9 cellular contexts compared by ENCODE assay signal in the genomic region with DNA sequence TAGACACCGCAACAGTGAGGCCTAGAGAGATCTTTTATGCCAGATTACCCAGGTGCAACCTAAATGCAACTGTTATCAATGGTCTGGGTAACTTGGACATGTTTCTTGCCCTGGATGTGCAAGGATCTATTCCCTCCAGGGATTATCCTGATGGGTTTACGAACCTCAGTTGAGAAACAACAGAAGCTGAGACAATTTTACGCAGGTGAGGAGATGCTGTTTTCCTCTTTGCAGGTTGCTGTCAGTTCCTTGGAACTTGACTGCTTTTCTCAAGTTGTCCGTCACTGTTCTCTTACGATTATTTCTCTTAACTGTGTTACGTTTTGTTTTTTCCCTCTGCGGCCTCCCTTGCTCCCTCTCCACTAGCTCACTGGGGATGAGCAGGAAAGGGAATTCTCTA. TPM values are rescaled to one million over a fixed set of nuclear protein-coding genes. Genes with fewer than 3 reads are reported as not detected.
DNase-seq lines count a peak whose midpoint lies in the region; ATAC-seq, FAIRE-seq and TF ChIP-seq lines count a peak whose summit lies in the region.
"Had no signal": no experiment of that assay in that cellular context is flagged by ENCODE, and none has a peak within 500 bp of the region (broad histone marks: within the 10 kb centered on the region; RNA-seq: fewer than 3 reads in every experiment).

No MANE protein-coding gene starts in this region.

- peak overlapping the region; percentile 73 for H3K27ac Mint-ChIP-seq in neural crest cell (ENCODE audit: unreplicated experiment)

- no peak for ATAC-seq in GM19035 (IDR thresholded peaks at IDR 0.05; ENCODE audit: unreplicated experiment)

- peaks cover 9% of the 10 kb centered on the region; the same call in 1 of the 2 replicates for H3K79me1 ChIP-seq in H1 (ENCODE audit: low read depth, low read length)

- no peaks in the 10 kb centered on the region for H3K27me3 Mint-ChIP-seq in neural crest cell (ENCODE audit: low read depth)

- no peak overlapping the region for H2BK120ac ChIP-seq in H1 (replicated peaks; ENCODE audit: low read depth, low read length)

- peaks cover 56% of the 10 kb centered on the region for H4K20me1 ChIP-seq in BLaER1
- H4K20me1 ChIP-seq in MM.1S (ENCODE audit: insufficient read depth, low read length) = 0 out of 2 replicates have a peak, but pooled peaks cover 4% of the 10 kb centered on the region
- peaks cover 2 to 11% of the 10 kb centered on the region in 2 experiments for H4K20me1 ChIP-seq in H1 (replicated peaks in 1 of 2; ENCODE audit: control insufficient read depth in 1 of 2, insufficient read depth in 2 of 2, low read length in 2 of 2)

- H4K5ac ChIP-seq in H1 (ENCODE audit: insufficient read length, low read depth, low read length) = no peak overlapping the region

- peaks cover 59% of the 10 kb centered on the region for H3K4me1 ChIP-seq in BLaER1
- peaks cover 38% of the 10 kb centered on the region for H3K4me1 ChIP-seq in MM.1S (ENCODE audit: low read length)
- peaks cover 1 to 11% (median 5%) of the 10 kb centered on the region in 4 experiments; a peak in 5 of 7 replicates for H3K4me1 ChIP-seq in H1 (replicated peaks in 1 of 4; ENCODE audit: control insufficient read depth in 3 of 4, insufficient read depth in 4 of 4, low read length in 3 of 4)

- TF ChIP-seq EP300 in H1 (IDR thresholded peaks at IDR 0.05; ENCODE audit: borderline replicate concordance in 1 of 2, low read depth in 2 of 2, low read length in 2 of 2) = no peak

- H3K9me3 Mint-ChIP-seq in neural crest cell = no peaks in the 10 kb centered on the region

- CTCF ChIA-PET in H1 (lab: Charles Lee; ENCODE audit: partially characterized antibody) = interaction anchor here (0.6 to 1.2 kb wide), 3 partner anchors 10 to 251 kb away, joined by 3 read pairs; no protein-coding TSS in a partner anchor

- H3K23ac ChIP-seq in H1 (ENCODE audit: insufficient read length) = no peak overlapping the region

- no peaks in the 10 kb centered on the region for H3K9me2 ChIP-seq in MM.1S (replicated peaks; ENCODE audit: insufficient read depth, low read length)

- TF ChIP-seq CTCF in MM.1S (IDR thresholded peaks at IDR 0.05; ENCODE audit: low read length) (no peak), H1 (IDR thresholded peaks at IDR 0.05; ENCODE audit: control extremely low read depth in 1 of 3, insufficient read depth in 1 of 3, low read depth in 1 of 3, low read length in 3 of 3) (no peak), neural crest cell (conservative IDR thresholded peaks at IDR 0.05) (no peak)

- peaks cover 9% of the 10 kb centered on the region for H3K36me3 Mint-ChIP-seq in neural crest cell (ENCODE audit: low read depth)

- H3K36me3 ChIP-seq in BLaER1 = peaks cover 19% of the 10 kb centered on the region
- 0 out of 2 replicates have a peak, but pooled peaks cover 9% of the 10 kb centered on the region for H3K36me3 ChIP-seq in MM.1S (replicated peaks; ENCODE audit: insufficient read depth, low read length)
- H3K36me3 ChIP-seq in H1 (ENCODE audit: control insufficient read depth in 2 of 4, insufficient read depth in 4 of 4, low read length in 3 of 4) = peaks cover 0 to 21% (median 2%) of the 10 kb centered on the region in 4 experiments; a peak in 3 of 8 replicates

- H2BK5ac ChIP-seq in H1 (ENCODE audit: low read depth, low read length) = no peak overlapping the region

- H3K4me3 ChIP-seq in BLaER1 (peak overlapping the region; percentile 99), MM.1S (ENCODE audit: low read length) (peak overlapping the region; percentile 83), H1 (ENCODE audit: extremely low read depth in 1 of 4, insufficient read depth in 2 of 4, low read depth in 3 of 4, low read length in 4 of 4) (peak overlapping the region; percentile 67 to 84 (median 74))

- no peak overlapping the region for H2BK12ac ChIP-seq in H1 (ENCODE audit: low read depth, low read length)

- no peak overlapping the region for H3K4ac ChIP-seq in H1 (replicated peaks; ENCODE audit: insufficient read length, low read depth, low read length)

- peak overlapping the region; percentile 97; the same call in 1 of the 2 replicates for H4K8ac ChIP-seq in H1 (ENCODE audit: extremely low read depth, insufficient read depth, low read length)

- no peak for DNase-seq in MM.1S
- DNase-seq in H1 (ENCODE audit: low read depth in 1 of 2, low spot score in 2 of 2) = no peak
- DNase-seq in neural crest cell (ENCODE audit: low read depth, low spot score) = no peak
- no peak for DNase-seq in NCI-H1105 treated with DMSO at 0.1 percent for 48 hours (lab: John Stamatoyannopoulos, UW)
- DNase-seq in GOT3 (lab: John Stamatoyannopoulos, UW) = no peak
- no peak for DNase-seq in NCI-H2081 (lab: John Stamatoyannopoulos, UW)
- DNase-seq: effector CD8-positive, alpha-beta T cell had no signal

- POLR2A ChIA-PET in H1 (lab: Charles Lee; ENCODE audit: partially characterized antibody) = interaction anchor here (0.8 to 3.4 kb wide), 17 partner anchors 10 to 315 kb away, joined by 3 to 53 read pairs (median 4); partner anchors contain the start of genes H2AZ2 and TBRG4

- H3K18ac ChIP-seq in H1 (ENCODE audit: extremely low read depth, low read length) = no peak overlapping the region

- no peak overlapping the region for H2AK5ac ChIP-seq in H1 (ENCODE audit: low read depth, low read length)

- no peak overlapping the region for H4K91ac ChIP-seq in H1 (replicated peaks; ENCODE audit: insufficient read length, low read length)

- H3K4me1 Mint-ChIP-seq in neural crest cell = peaks cover 58% of the 10 kb centered on the region

- H2BK20ac ChIP-seq in H1 (ENCODE audit: low read length) = no peak overlapping the region

- H3K27me3 ChIP-seq in BLaER1 (no peaks in the 10 kb centered on the region), MM.1S (replicated peaks; ENCODE audit: insufficient read depth, low read length) (no peaks in the 10 kb centered on the region), H1 (replicated peaks in 1 of 4; ENCODE audit: control insufficient read depth in 3 of 4, extremely low read depth in 1 of 4, insufficient read depth in 3 of 4, low read length in 3 of 4) (no peaks in the 10 kb centered on the region)

- H3K4me2 ChIP-seq in BLaER1 (peak overlapping the region; percentile 88), MM.1S (ENCODE audit: low read depth, low read length) (peak overlapping the region; percentile 88), H1 (ENCODE audit: insufficient read depth in 1 of 2, low read depth in 2 of 2, low read length in 2 of 2) (peak overlapping the region; percentile 91 to 98)

- H2AFZ ChIP-seq in MM.1S (ENCODE audit: low read length) = no peak overlapping the region
- no peak overlapping the region for H2AFZ ChIP-seq in H1 (ENCODE audit: low read length)

- peak overlapping the region; percentile 90 for H3K4me3 Mint-ChIP-seq in neural crest cell

- no peak for FAIRE-seq in H1 (lab: Jason Lieb, UNC)

- H3K79me2 ChIP-seq in MM.1S (ENCODE audit: low read length) = peaks cover 57% of the 10 kb centered on the region
- peaks cover 15 to 54% of the 10 kb centered on the region in 2 experiments for H3K79me2 ChIP-seq in H1 (ENCODE audit: control insufficient read depth in 1 of 2, insufficient read depth in 2 of 2, low read length in 2 of 2)

- H3K23me2 ChIP-seq in H1 (ENCODE audit: low read depth, low read length) = peaks cover 5% of the 10 kb centered on the region; the same call in 1 of the 2 replicates

- H3K9ac ChIP-seq in BLaER1 = peak overlapping the region; percentile 98
- H3K9ac ChIP-seq in MM.1S (ENCODE audit: low read length) = no peak overlapping the region
- peak overlapping the region; percentile 81 to 93 (median 88); a peak in 6 of 7 replicates for H3K9ac ChIP-seq in H1 (replicated peaks in 1 of 4; ENCODE audit: extremely low read depth in 1 of 4, low read depth in 3 of 4, low read length in 3 of 4)

- H3K27ac ChIP-seq in BLaER1 = peak overlapping the region; percentile 98
- H3K27ac ChIP-seq in MM.1S (ENCODE audit: low read length) = no peak overlapping the region
- no peak overlapping the region for H3K27ac ChIP-seq in H1 (ENCODE audit: low read depth, low read length)

- peaks cover 20% of the 10 kb centered on the region for H3F3A ChIP-seq in MM.1S (ENCODE audit: insufficient read depth, low read length)

- WGBS in H1 (ENCODE audit: extremely low coverage in 1 of 2, insufficient coverage in 1 of 2, insufficient read length in 1 of 2, insufficient replicate concordance in 2 of 2, low coverage in 1 of 2, low lambda C conversion rate in 2 of 2, missing lambda C conversion rate in 1 of 2), 2 experiments = 78% methylated on average over 7 of the region's 7 CpGs; no CpG with 5 or more reads in 1 of the 2 experiments

- no peaks in the 10 kb centered on the region for H3K9me3 ChIP-seq in BLaER1
- no peaks in the 10 kb centered on the region for H3K9me3 ChIP-seq in MM.1S (replicated peaks; ENCODE audit: insufficient read depth, low read length)
- H3K9me3 ChIP-seq in H1 (ENCODE audit: insufficient read depth in 2 of 2, low read depth in 1 of 2, low read length in 1 of 2) = no peaks in the 10 kb centered on the region

- H2BK15ac ChIP-seq in H1 (ENCODE audit: low read length) = no peak overlapping the region

- no peak overlapping the region for H3K56ac ChIP-seq in H1 (replicated peaks; ENCODE audit: insufficient read length, low read depth, low read length)

- TF ChIP-seq POLR2A in H1 (IDR thresholded peaks at IDR 0.05; ENCODE audit: control extremely low read depth in 1 of 2, low read depth in 2 of 2, low read length in 2 of 2) = 0 out of 3 replicates have a peak, but pooled peaks of 1 of the 2 experiments have one; percentile 4

- TF ChIP-seq RAD21 in H1 (IDR thresholded peaks at IDR 0.05 in 1 of 2, conservative IDR thresholded peaks at IDR 0.05 in 1 of 2; ENCODE audit: low read depth in 2 of 2, low read length in 2 of 2) = no peak

- H3K14ac ChIP-seq in H1 (ENCODE audit: insufficient read length) = no peak overlapping the region

RNA-seq across cellular contexts. Expression of gene PURB, which starts 1.4 kb away (rescaled TPM):
- total RNA-seq in H1 (2021; fragmentation: NEBNext Ultra II Directional; extraction: Animal tissue kit (Norgen Biotek cat#: 25700)) = 21.9 and 22.7 TPM in 2 replicates
- polyA plus RNA-seq in H1 (2011; rRNA removed) = 3.0 and 3.3 TPM in 2 replicates
- 4.7 TPM for polyA plus RNA-seq in H1 (2011; cell fraction: cytosol; rRNA removed)
- polyA plus RNA-seq in H1 (2011; cell fraction: nucleus; rRNA removed) = 3.6 TPM
- polyA plus RNA-seq in H1 (2012, experiment 1 of 2) = 7.5 to 15.5 TPM (median 9.9 TPM) in 4 replicates
- polyA plus RNA-seq in H1 (2012, experiment 2 of 2) = 1.5 TPM
- polyA plus RNA-seq in H1 (2013, experiment 1 of 2) = 11.2 TPM
- 10.1 TPM for polyA plus RNA-seq in H1 (2013, experiment 2 of 2)
- polyA minus RNA-seq in H1 (2011; rRNA and poly(A)+ RNA removed) = 4.8 and 6.3 TPM in 2 replicates
- 8.9 TPM for polyA minus RNA-seq in H1 (2011; cell fraction: cytosol; rRNA and poly(A)+ RNA removed)
- 11.1 TPM for polyA minus RNA-seq in H1 (2011; cell fraction: nucleus; rRNA and poly(A)+ RNA removed)
- 26.2 and 27.3 TPM in 2 replicates for total RNA-seq in neural crest cell

RNA-seq across cellular contexts. Expression of gene H2AZ2, which starts 36.1 kb away (rescaled TPM):
- total RNA-seq in H1 (2021; fragmentation: NEBNext Ultra II Directional; extraction: Animal tissue kit (Norgen Biotek cat#: 25700)) = 187 and 190 TPM in 2 replicates
- polyA plus RNA-seq in H1 (2011; rRNA removed) = 150 and 168 TPM in 2 replicates
- polyA plus RNA-seq in H1 (2011; cell fraction: cytosol; rRNA removed) = 187 TPM
- polyA plus RNA-seq in H1 (2011; cell fraction: nucleus; rRNA removed) = 74.4 TPM
- polyA plus RNA-seq in H1 (2012, experiment 1 of 2) = 161 to 189 TPM (median 173 TPM) in 4 replicates
- polyA plus RNA-seq in H1 (2012, experiment 2 of 2) = 101 TPM
- polyA plus RNA-seq in H1 (2013, experiment 1 of 2) = 154 TPM
- 171 TPM for polyA plus RNA-seq in H1 (2013, experiment 2 of 2)
- 107 and 125 TPM in 2 replicates for polyA minus RNA-seq in H1 (2011; rRNA and poly(A)+ RNA removed)
- 42.1 TPM for polyA minus RNA-seq in H1 (2011; cell fraction: cytosol; rRNA and poly(A)+ RNA removed)
- 42.3 TPM for polyA minus RNA-seq in H1 (2011; cell fraction: nucleus; rRNA and poly(A)+ RNA removed)
- total RNA-seq in neural crest cell = 351 and 353 TPM in 2 replicates
